ENCODE assay signal across 1 cellular context in the genomic region with DNA sequence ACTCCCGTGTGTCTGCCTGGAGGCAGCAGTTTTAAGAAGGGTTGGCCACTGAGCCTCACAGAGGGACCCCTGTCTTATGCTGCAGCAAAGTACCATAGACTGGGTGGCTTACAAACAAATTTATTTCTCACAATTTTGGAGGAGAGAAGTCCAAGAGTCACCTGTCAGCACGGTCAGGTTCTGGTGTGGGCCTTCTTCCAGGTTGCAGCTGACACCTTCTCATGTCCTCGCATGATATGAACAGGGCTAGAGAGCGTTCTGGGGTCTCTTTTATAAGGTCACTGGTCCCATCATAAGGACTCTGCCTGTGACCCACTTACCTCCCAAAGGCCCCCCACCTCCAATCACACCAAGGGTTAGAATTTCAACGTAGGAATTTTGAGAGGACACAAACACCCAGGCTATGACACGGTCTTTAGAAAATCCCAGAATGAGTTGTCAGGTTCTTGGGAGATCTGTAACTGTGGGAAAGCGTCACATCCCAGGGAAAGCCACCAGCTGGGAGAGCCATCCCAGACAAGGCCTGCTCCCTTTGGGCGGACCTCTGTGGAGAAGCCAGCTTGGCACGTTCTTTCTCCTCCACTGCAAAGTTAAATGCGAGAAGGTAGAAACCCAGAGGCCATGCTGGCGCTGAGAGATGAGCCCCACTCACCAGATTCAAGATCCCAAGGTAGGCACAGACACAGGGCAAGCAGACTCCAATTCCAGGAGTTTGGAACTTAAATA.
TF ChIP-seq lines count a peak whose summit lies in the region.

A gene with protein sequence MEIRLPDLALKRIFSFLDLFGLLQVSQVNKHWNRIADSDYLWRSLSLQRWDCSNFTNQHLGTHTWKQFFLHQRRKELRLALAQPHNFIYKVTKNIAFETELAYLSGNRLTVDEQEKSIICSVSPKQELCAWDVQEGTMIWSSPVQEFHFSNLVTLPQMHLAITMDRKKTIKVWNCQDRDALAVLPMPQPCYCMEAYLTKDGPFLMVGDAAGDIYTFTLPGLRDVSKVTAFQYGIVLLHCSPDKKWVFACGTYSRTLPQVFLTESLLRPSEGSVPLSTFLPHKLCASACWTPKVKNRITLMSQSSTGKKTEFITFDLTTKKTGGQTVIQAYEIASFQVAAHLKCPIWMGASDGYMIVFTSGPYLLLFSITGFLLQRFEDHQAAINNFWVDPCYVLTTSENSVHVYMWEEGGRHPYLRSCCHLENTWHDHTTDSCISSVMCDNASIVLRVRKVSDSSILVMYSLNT (plus strand): TSS at position 569 of the 726 bp plus-strand sequence. CDS start 549 bp downstream, outside the sequence.

TF ChIP-seq in HepG2, 621 proteins besides CTCF, POLR2A, EP300 and RAD21:
- TF ChIP-seq, protein P1, sequence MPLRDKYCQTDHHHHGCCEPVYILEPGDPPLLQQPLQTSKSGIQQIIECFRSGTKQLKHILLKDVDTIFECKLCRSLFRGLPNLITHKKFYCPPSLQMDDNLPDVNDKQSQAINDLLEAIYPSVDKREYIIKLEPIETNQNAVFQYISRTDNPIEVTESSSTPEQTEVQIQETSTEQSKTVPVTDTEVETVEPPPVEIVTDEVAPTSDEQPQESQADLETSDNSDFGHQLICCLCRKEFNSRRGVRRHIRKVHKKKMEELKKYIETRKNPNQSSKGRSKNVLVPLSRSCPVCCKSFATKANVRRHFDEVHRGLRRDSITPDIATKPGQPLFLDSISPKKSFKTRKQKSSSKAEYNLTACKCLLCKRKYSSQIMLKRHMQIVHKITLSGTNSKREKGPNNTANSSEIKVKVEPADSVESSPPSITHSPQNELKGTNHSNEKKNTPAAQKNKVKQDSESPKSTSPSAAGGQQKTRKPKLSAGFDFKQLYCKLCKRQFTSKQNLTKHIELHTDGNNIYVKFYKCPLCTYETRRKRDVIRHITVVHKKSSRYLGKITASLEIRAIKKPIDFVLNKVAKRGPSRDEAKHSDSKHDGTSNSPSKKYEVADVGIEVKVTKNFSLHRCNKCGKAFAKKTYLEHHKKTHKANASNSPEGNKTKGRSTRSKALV (CRISPR knock-in tag; IDR thresholded peaks at IDR 0.05) = no peak
- TF ChIP-seq ZMYM4 (CRISPR knock-in tag; IDR thresholded peaks at IDR 0.05) = no peak
- no peak for TF ChIP-seq NFYC (CRISPR knock-in tag; IDR thresholded peaks at IDR 0.05)
- no peak for TF ChIP-seq ELF4 (CRISPR knock-in tag; IDR thresholded peaks at IDR 0.05; ENCODE audit: borderline replicate concordance)
